In the genomic region with DNA sequence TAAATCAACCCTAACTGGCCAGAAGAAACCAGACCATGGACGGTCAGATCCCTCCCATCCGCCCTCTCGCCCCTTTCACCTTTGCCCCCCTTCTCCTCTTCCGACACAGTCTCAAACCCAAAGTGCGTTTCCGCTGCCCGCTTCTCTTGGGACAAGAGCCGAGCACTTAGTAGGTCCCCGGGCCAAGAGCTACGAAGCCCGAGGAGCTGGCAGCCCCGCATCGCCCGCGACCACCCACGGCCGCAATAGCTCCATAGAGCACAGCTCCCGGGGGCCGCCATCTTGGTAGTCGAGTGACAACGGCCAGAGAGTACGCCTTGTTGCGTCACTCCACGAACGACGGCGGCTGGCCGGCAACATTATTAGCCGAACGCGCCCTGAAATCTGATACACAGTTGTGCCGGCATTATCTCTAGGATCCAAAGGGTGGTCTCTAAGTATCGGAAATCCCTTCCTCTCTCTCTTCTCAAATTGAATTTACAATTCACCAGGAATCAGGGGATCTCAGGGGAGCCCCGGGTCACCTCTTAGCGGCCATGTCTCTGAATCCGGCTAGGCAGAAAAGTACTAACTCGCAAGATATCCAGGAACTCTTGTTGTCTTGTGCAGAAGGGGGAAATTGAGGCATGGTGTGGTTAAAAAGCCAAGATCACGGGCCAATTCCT, we compare ENCODE assay signal across 1 cellular context.
TF ChIP-seq lines count a peak whose summit lies in the region.

A gene with protein sequence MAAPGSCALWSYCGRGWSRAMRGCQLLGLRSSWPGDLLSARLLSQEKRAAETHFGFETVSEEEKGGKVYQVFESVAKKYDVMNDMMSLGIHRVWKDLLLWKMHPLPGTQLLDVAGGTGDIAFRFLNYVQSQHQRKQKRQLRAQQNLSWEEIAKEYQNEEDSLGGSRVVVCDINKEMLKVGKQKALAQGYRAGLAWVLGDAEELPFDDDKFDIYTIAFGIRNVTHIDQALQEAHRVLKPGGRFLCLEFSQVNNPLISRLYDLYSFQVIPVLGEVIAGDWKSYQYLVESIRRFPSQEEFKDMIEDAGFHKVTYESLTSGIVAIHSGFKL (minus strand): TSS at position 298 of the 665 bp plus-strand sequence. CDS start 17 bp downstream, at position 281.

TF ChIP-seq in HepG2, 621 proteins besides CTCF, POLR2A, EP300 and RAD21 (continued from another document and continues in another):
- TF ChIP-seq IRF9 (CRISPR knock-in tag; IDR thresholded peaks at IDR 0.05; ENCODE audit: borderline replicate concordance) (peak; percentile 92), ZFP1 (CRISPR knock-in tag; IDR thresholded peaks at IDR 0.05) (0 out of 2 replicates have a peak, but pooled peaks have one; percentile 27), PBX2 (CRISPR knock-in tag; IDR thresholded peaks at IDR 0.05) (no peak), FOXC1 (CRISPR knock-in tag; IDR thresholded peaks at IDR 0.05; ENCODE audit: borderline replicate concordance) (peak; percentile 94), TOE1 (CRISPR knock-in tag; IDR thresholded peaks at IDR 0.05) (no peak), NFKB2 (CRISPR knock-in tag; IDR thresholded peaks at IDR 0.05; ENCODE audit: borderline replicate concordance) (peak; percentile 81; the same call in 1 of the 2 replicates), ATRX (CRISPR knock-in tag; IDR thresholded peaks at IDR 0.05; ENCODE audit: borderline replicate concordance) (no peak), GZF1 (CRISPR knock-in tag; IDR thresholded peaks at IDR 0.05) (0 out of 2 replicates have a peak, but pooled peaks have one; percentile 70), ZNF501 (CRISPR knock-in tag; IDR thresholded peaks at IDR 0.05) (peak; percentile 97), PPARG (CRISPR knock-in tag; conservative IDR thresholded peaks at IDR 0.05) (peak; percentile 98), ZNF780A (CRISPR knock-in tag; IDR thresholded peaks at IDR 0.05) (no peak), SETDB1 (CRISPR knock-in tag; IDR thresholded peaks at IDR 0.05; ENCODE audit: borderline replicate concordance) (no peak), ZEB1 (IDR thresholded peaks at IDR 0.05; ENCODE audit: insufficient replicate concordance, low read depth) (no peak), AFF4 (CRISPR knock-in tag; IDR thresholded peaks at IDR 0.05) (no peak), ISX (CRISPR knock-in tag; conservative IDR thresholded peaks at IDR 0.05) (no peak), SRSF4 (IDR thresholded peaks at IDR 0.05; ENCODE audit: low read depth, low read length, poor library complexity, severe bottlenecking) (no peak), ONECUT2 (CRISPR knock-in tag; IDR thresholded peaks at IDR 0.05) (no peak), SIN3B (IDR thresholded peaks at IDR 0.05; ENCODE audit: low read length) (peak; percentile 67; the same call in 1 of the 2 replicates), THAP11 (CRISPR knock-in tag; IDR thresholded peaks at IDR 0.05) (peak; percentile 94), TEAD3 (CRISPR knock-in tag; optimal IDR thresholded peaks at IDR 0.05; ENCODE audit: borderline replicate concordance) (peak; percentile 80), TBP (CRISPR knock-in tag; IDR thresholded peaks at IDR 0.05) (no peak), ZNF235 (CRISPR knock-in tag; IDR thresholded peaks at IDR 0.05; ENCODE audit: borderline replicate concordance) (0 out of 2 replicates have a peak, but pooled peaks have one; percentile 66), MATR3 (CRISPR knock-in tag; IDR thresholded peaks at IDR 0.05) (no peak), ARID2 (CRISPR knock-in tag; IDR thresholded peaks at IDR 0.05; ENCODE audit: borderline replicate concordance) (no peak), ZFYVE20 (CRISPR knock-in tag; IDR thresholded peaks at IDR 0.05; ENCODE audit: borderline replicate concordance, low read depth) (no peak), ZNF543 (CRISPR knock-in tag; IDR thresholded peaks at IDR 0.05) (peak; percentile 59; the same call in 1 of the 2 replicates), ZNF724P (CRISPR knock-in tag; IDR thresholded peaks at IDR 0.05; ENCODE audit: borderline replicate concordance) (no peak), ZNF737 (CRISPR knock-in tag; IDR thresholded peaks at IDR 0.05; ENCODE audit: borderline replicate concordance) (peak; percentile 90; the same call in 1 of the 2 replicates), ZNF563 (CRISPR knock-in tag; IDR thresholded peaks at IDR 0.05) (no peak; the same call in 1 of the 2 replicates), HMGXB4 (CRISPR knock-in tag; IDR thresholded peaks at IDR 0.05; ENCODE audit: borderline replicate concordance in 1 of 2, low read depth in 1 of 2) (peak; percentile 77 to 89; a peak in 3 of 4 replicates), NCOA1 (CRISPR knock-in tag; IDR thresholded peaks at IDR 0.05) (peak; percentile 60; the same call in 1 of the 2 replicates), ETV5 (CRISPR knock-in tag; IDR thresholded peaks at IDR 0.05; ENCODE audit: borderline replicate concordance) (peak; percentile 34; the same call in 1 of the 2 replicates), ZNF180 (CRISPR knock-in tag; IDR thresholded peaks at IDR 0.05; ENCODE audit: borderline replicate concordance, low read depth) (no peak), DBP (CRISPR knock-in tag; IDR thresholded peaks at IDR 0.05; ENCODE audit: not compliant biosample characterization) (peak; percentile 51), ZNF367 (CRISPR knock-in tag; IDR thresholded peaks at IDR 0.05; ENCODE audit: borderline replicate concordance) (no peak), ZSCAN25 (CRISPR knock-in tag; IDR thresholded peaks at IDR 0.05) (no peak), ZNF7 (CRISPR knock-in tag; IDR thresholded peaks at IDR 0.05) (no peak), ISL2 (CRISPR knock-in tag; IDR thresholded peaks at IDR 0.05) (no peak), ZNF644 (CRISPR knock-in tag; IDR thresholded peaks at IDR 0.05; ENCODE audit: low read depth) (peak; percentile 66; the same call in 1 of the 2 replicates), SRY (CRISPR knock-in tag; IDR thresholded peaks at IDR 0.05) (peak; percentile 81; the same call in 1 of the 2 replicates), ZNF101 (CRISPR knock-in tag; IDR thresholded peaks at IDR 0.05; ENCODE audit: borderline replicate concordance, low read depth) (no peak), ZNF567 (CRISPR knock-in tag; IDR thresholded peaks at IDR 0.05; ENCODE audit: borderline replicate concordance) (0 out of 2 replicates have a peak, but pooled peaks have one; percentile 55)
- TF ChIP-seq, protein P1, sequence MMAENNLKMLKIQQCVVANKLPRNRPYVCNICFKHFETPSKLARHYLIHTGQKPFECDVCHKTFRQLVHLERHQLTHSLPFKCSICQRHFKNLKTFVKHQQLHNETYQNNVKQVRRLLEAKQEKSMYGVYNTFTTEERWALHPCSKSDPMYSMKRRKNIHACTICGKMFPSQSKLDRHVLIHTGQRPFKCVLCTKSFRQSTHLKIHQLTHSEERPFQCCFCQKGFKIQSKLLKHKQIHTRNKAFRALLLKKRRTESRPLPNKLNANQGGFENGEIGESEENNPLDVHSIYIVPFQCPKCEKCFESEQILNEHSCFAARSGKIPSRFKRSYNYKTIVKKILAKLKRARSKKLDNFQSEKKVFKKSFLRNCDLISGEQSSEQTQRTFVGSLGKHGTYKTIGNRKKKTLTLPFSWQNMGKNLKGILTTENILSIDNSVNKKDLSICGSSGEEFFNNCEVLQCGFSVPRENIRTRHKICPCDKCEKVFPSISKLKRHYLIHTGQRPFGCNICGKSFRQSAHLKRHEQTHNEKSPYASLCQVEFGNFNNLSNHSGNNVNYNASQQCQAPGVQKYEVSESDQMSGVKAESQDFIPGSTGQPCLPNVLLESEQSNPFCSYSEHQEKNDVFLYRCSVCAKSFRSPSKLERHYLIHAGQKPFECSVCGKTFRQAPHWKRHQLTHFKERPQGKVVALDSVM (CRISPR knock-in tag; IDR thresholded peaks at IDR 0.05): peak; percentile 44; the same call in 1 of the 2 replicates
- TF ChIP-seq, protein P2, sequence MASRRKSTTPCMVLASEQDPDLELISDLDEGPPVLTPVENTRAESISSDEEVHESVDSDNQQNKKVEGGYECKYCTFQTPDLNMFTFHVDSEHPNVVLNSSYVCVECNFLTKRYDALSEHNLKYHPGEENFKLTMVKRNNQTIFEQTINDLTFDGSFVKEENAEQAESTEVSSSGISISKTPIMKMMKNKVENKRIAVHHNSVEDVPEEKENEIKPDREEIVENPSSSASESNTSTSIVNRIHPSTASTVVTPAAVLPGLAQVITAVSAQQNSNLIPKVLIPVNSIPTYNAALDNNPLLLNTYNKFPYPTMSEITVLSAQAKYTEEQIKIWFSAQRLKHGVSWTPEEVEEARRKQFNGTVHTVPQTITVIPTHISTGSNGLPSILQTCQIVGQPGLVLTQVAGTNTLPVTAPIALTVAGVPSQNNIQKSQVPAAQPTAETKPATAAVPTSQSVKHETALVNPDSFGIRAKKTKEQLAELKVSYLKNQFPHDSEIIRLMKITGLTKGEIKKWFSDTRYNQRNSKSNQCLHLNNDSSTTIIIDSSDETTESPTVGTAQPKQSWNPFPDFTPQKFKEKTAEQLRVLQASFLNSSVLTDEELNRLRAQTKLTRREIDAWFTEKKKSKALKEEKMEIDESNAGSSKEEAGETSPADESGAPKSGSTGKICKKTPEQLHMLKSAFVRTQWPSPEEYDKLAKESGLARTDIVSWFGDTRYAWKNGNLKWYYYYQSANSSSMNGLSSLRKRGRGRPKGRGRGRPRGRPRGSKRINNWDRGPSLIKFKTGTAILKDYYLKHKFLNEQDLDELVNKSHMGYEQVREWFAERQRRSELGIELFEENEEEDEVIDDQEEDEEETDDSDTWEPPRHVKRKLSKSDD (CRISPR knock-in tag; IDR thresholded peaks at IDR 0.05; ENCODE audit: low read depth): peak; percentile 85
- TF ChIP-seq, protein P3, sequence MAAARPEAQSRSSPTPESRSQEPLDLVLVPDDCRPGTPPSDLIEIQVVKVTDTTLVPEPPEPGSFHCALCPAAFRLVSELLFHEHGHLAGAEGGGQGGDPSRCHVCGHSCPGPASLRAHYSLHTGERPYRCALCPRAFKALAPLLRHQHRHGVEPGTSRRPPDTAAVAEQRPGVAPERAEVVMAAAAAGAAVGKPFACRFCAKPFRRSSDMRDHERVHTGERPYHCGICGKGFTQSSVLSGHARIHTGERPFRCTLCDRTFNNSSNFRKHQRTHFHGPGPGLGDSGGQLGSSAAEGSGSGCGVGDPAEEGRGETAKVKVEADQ (CRISPR knock-in tag; IDR thresholded peaks at IDR 0.05; ENCODE audit: borderline replicate concordance): no peak
